ENCODE assay signal across 30 cellular contexts in genomic region chr4:7267829-7268228, GRCh38.
"Had no signal": no experiment of that assay in that cellular context is flagged by ENCODE, and none has a peak within 500 bp of the region (broad histone marks: within the 10 kb centered on the region; RNA-seq: fewer than 3 reads in every experiment).

No MANE protein-coding gene starts in this region.

- H3K27me3 ChIP-seq: adrenal gland, body of pancreas, brain microvascular endothelial cell had no signal

- ATAC-seq: activated CD8-positive, alpha-beta T cell treated with anti-CD3 and anti-CD28 coated beads for 36 hours; activated naive CD4-positive, alpha-beta T cell treated with anti-CD3 and anti-CD28 coated beads, Interleukin-2, amount 50 U/mL, for 72 hours; activated T-cell treated with anti-CD3 and anti-CD28 coated beads, Interleukin-2, amount 50 U/mL, for 4 hours; activated T-cell treated with anti-CD3 and anti-CD28 coated beads, Interleukin-2, amount 50 U/mL, for 72 hours; activated T-helper 17 cell treated with anti-CD3 and anti-CD28 coated beads, Interleukin-2, amount 50 U/mL, for 72 hours; body of pancreas had no signal

- H3K4me1 ChIP-seq: adrenal gland, body of pancreas, breast epithelium had no signal

- H3K36me3 ChIP-seq: adrenal gland, brain microvascular endothelial cell, breast epithelium had no signal

- H3K9me3 ChIP-seq: adrenal gland, body of pancreas, breast epithelium had no signal

- H3K27ac ChIP-seq: adrenal gland, body of pancreas, breast epithelium, VCaP had no signal

- DNase-seq: activated B cell treated with CpG ODN at 0.5 μM for 24 hours; activated CD4-positive, alpha-beta memory T cell treated with anti-CD3 and anti-CD28 coated beads for 36 hours; activated CD4-positive, alpha-beta T cell treated with anti-CD3 and anti-CD28 coated beads for 4 hours; activated CD4-positive, alpha-beta T cell treated with anti-CD3 and anti-CD28 coated beads, Interleukin-2, amount 10 ng/mL, durations not matched to agents 24 days and 14 days; activated CD4-positive, alpha-beta T cell treated with anti-CD3 and anti-CD28 coated beads, Interleukin-2, amount 50 U/mL, for 1 hour; activated CD4-positive, alpha-beta T cell treated with anti-CD3 and anti-CD28 coated beads, Interleukin-2, amount 50 U/mL, for 4 hours; activated CD4-positive, CD25-positive, alpha-beta regulatory T cell treated with anti-CD3 and anti-CD28 coated beads, Interleukin-2, amount 50 U/mL, for 72 hours; activated CD8-positive, alpha-beta memory T cell treated with anti-CD3 and anti-CD28 coated beads, Interleukin-2, amount 50 U/mL, for 4 hours; activated CD8-positive, alpha-beta T cell treated with anti-CD3 and anti-CD28 coated beads for 36 hours; activated effector memory CD4-positive, alpha-beta T cell treated with anti-CD3 and anti-CD28 coated beads, Interleukin-2, amount 50 U/mL, for 16 hours; activated naive CD4-positive, alpha-beta T cell treated with anti-CD3 and anti-CD28 coated beads, Interleukin-2, amount 50 U/mL, for 16 hours; activated naive CD4-positive, alpha-beta T cell treated with Interleukin-2 at 50 U/mL for 16 hours; activated naive CD8-positive, alpha-beta T cell treated with anti-CD3 and anti-CD28 coated beads for 36 hours; activated T-cell treated with anti-CD3 and anti-CD28 coated beads for 4 hours; activated T-cell treated with anti-CD3 and anti-CD28 coated beads, Interleukin-2, amount 50 U/mL, for 1 hour; activated T-cell treated with anti-CD3 and anti-CD28 coated beads, Interleukin-2, amount 50 U/mL, for 4 hours; activated T-cell treated with anti-CD3 and anti-CD28 coated beads, Interleukin-2, amount 50 U/mL, for 72 hours; adrenal gland; amniotic stem cell; aorta; body of pancreas; brain microvascular endothelial cell; central memory CD4-positive, alpha-beta T cell; T-helper 1 cell; T-helper 2 cell; T-helper 9 cell had no signal

- H3K4me3 ChIP-seq: adrenal gland, body of pancreas, breast epithelium had no signal
